ENCODE assay signal across 18 cellular contexts in genomic region chr4:107922486-107923473, GRCh38.
"Had no signal": no experiment of that assay in that cellular context is flagged by ENCODE, and none has a peak within 500 bp of the region (broad histone marks: within the 10 kb centered on the region; RNA-seq: fewer than 3 reads in every experiment).

No MANE protein-coding gene starts in this region.

- H3K27me3 ChIP-seq: esophagus muscularis mucosa, stomach, transverse colon had no signal

- H3K4me1 Mint-ChIP-seq: endodermal cell; immature natural killer cell; naive thymus-derived CD8-positive, alpha-beta T cell; neural crest cell had no signal

- H3K27ac Mint-ChIP-seq: endodermal cell; immature natural killer cell; naive thymus-derived CD8-positive, alpha-beta T cell had no signal

- H3K4me1 ChIP-seq: esophagus muscularis mucosa, stomach had no signal

- H3K36me3 ChIP-seq: esophagus muscularis mucosa, stomach, thoracic aorta, transverse colon had no signal

- H3K36me3 Mint-ChIP-seq: immature natural killer cell had no signal

- H3K4me3 ChIP-seq: coronary artery, esophagus muscularis mucosa, mucosa of descending colon, stomach, thoracic aorta, transverse colon had no signal

- H3K4me3 Mint-ChIP-seq: endodermal cell; immature natural killer cell; naive thymus-derived CD8-positive, alpha-beta T cell; neural crest cell had no signal

- H3K27ac ChIP-seq: coronary artery, esophagus muscularis mucosa, stomach, thoracic aorta, transverse colon had no signal

- H3K9me3 Mint-ChIP-seq: neural crest cell had no signal

- DNase-seq: effector CD4-positive, alpha-beta T cell; endodermal cell; immature natural killer cell; kidney; left colon; mucosa of descending colon; naive thymus-derived CD8-positive, alpha-beta T cell; posterior cingulate gyrus; small intestine; stimulated activated CD4-positive, alpha-beta T cell treated with anti-CD3 and anti-CD28 coated beads, Interleukin-12 subunit alpha, Interleukin-12 subunit beta, amount 100 ng/mL, for 4 hours; stimulated activated naive CD4-positive, alpha-beta T cell; stomach; substantia nigra; transverse colon had no signal

- ATAC-seq: left colon; mucosa of descending colon; naive thymus-derived CD8-positive, alpha-beta T cell had no signal
